1 cellular context compared by ENCODE assay signal in genomic region chr6:69881322-69882151, GRCh38.
TF ChIP-seq lines count a peak whose summit lies in the region.

No MANE protein-coding gene starts in this region.

TF ChIP-seq in GM12878, 131 proteins besides CTCF, POLR2A, EP300 and RAD21 (continued from another document):
- 0 out of 2 replicates have a peak, but pooled peaks have one; percentile 49 for TF ChIP-seq SIN3A (IDR thresholded peaks at IDR 0.05; ENCODE audit: low read depth, low read length)
- 0 out of 2 replicates have a peak, but pooled peaks have one; percentile 38 for TF ChIP-seq ATF7 (IDR thresholded peaks at IDR 0.05; ENCODE audit: low read depth)
- TF ChIP-seq STAT1 (conservative IDR thresholded peaks at IDR 0.05), result no peak
- no peak for TF ChIP-seq ZNF622 (IDR thresholded peaks at IDR 0.05)
- no peak for TF ChIP-seq HDGF (IDR thresholded peaks at IDR 0.05)
- TF ChIP-seq CUX1 (IDR thresholded peaks at IDR 0.05; ENCODE audit: insufficient replicate concordance, low read depth, low read length), result peak; percentile 44
- peak; percentile 84 for TF ChIP-seq FOXM1 (IDR thresholded peaks at IDR 0.05; ENCODE audit: low read depth, low read length)
- TF ChIP-seq IKZF2 (IDR thresholded peaks at IDR 0.05), result peak; percentile 62 to 76; a peak in 2 of 4 replicates
- TF ChIP-seq BCL11A (IDR thresholded peaks at IDR 0.05; ENCODE audit: low read depth, low read length), result peak; percentile 92
- TF ChIP-seq MYB (IDR thresholded peaks at IDR 0.05; ENCODE audit: borderline replicate concordance, low read depth, low read length), result no peak
- TF ChIP-seq RCOR1 (conservative IDR thresholded peaks at IDR 0.05; ENCODE audit: low read depth, low read length), result no peak
- peak; percentile 85 for TF ChIP-seq SPI1 (IDR thresholded peaks at IDR 0.05; ENCODE audit: borderline replicate concordance, insufficient read depth, low read depth, low read length)
- TF ChIP-seq SUZ12 (IDR thresholded peaks at IDR 0.05; ENCODE audit: unreplicated experiment), result no peak
- peak; percentile 92 for TF ChIP-seq MEF2B (IDR thresholded peaks at IDR 0.05; ENCODE audit: partially characterized antibody, poor library complexity, severe bottlenecking)
- no peak for TF ChIP-seq NR2C2 (IDR thresholded peaks at IDR 0.05; ENCODE audit: borderline replicate concordance, control insufficient read depth, insufficient read length, low read depth)
- peak; percentile 44 for TF ChIP-seq SP1 (IDR thresholded peaks at IDR 0.05; ENCODE audit: low read depth, low read length)
- TF ChIP-seq ASH2L (IDR thresholded peaks at IDR 0.05; ENCODE audit: borderline replicate concordance, low read depth), result peak; percentile 87; the same call in 1 of the 2 replicates
- peak; percentile 99 for TF ChIP-seq MEF2A (IDR thresholded peaks at IDR 0.05; ENCODE audit: insufficient read depth, low read depth, low read length)
- no peak for TF ChIP-seq SRF (IDR thresholded peaks at IDR 0.05; ENCODE audit: low read depth in 2 of 2, low read length in 2 of 2)
- TF ChIP-seq NBN (IDR thresholded peaks at IDR 0.05), result 0 out of 2 replicates have a peak, but pooled peaks have one; percentile 20
- 0 out of 2 replicates have a peak, but pooled peaks have one; percentile 33 for TF ChIP-seq ZNF24 (IDR thresholded peaks at IDR 0.05)
- peak; percentile 71; the same call in 1 of the 2 replicates for TF ChIP-seq DPF2 (IDR thresholded peaks at IDR 0.05)
- peak; percentile 55; the same call in 1 of the 2 replicates for TF ChIP-seq CHD2 (IDR thresholded peaks at IDR 0.05; ENCODE audit: borderline replicate concordance, low read depth, low read length)
- peak; percentile 89 for TF ChIP-seq TBL1XR1 (IDR thresholded peaks at IDR 0.05; ENCODE audit: low read depth, low read length)
- no peak for TF ChIP-seq ZNF207 (IDR thresholded peaks at IDR 0.05; ENCODE audit: borderline replicate concordance)
- TF ChIP-seq YY1 (IDR thresholded peaks at IDR 0.05; ENCODE audit: low read depth, low read length), result no peak
- peak; percentile 54 for TF ChIP-seq TAF1 (IDR thresholded peaks at IDR 0.05; ENCODE audit: borderline replicate concordance, low read depth, low read length)
- TF ChIP-seq NKRF (conservative IDR thresholded peaks at IDR 0.05), result no peak
- 0 out of 2 replicates have a peak, but pooled peaks have one; percentile 43 for TF ChIP-seq STAT3 (IDR thresholded peaks at IDR 0.05; ENCODE audit: low read depth, low read length)
- TF ChIP-seq MTA2 (IDR thresholded peaks at IDR 0.05; ENCODE audit: low read depth), result peak; percentile 81
- TF ChIP-seq ZZZ3 (IDR thresholded peaks at IDR 0.05; ENCODE audit: control insufficient read depth, insufficient read length, low read depth), result no peak
- TF ChIP-seq RBBP5 (conservative IDR thresholded peaks at IDR 0.05), result no peak
- TF ChIP-seq CEBPB (IDR thresholded peaks at IDR 0.05; ENCODE audit: borderline replicate concordance in 1 of 2, low read depth in 2 of 2, low read length in 2 of 2), result peak in 1 of 2 experiments; percentile 25; a peak in 1 of 4 replicates
- peak; percentile 93; the same call in 1 of the 2 replicates for TF ChIP-seq MTA3 (IDR thresholded peaks at IDR 0.05; ENCODE audit: borderline replicate concordance, low read length)
- TF ChIP-seq PAX5 (IDR thresholded peaks at IDR 0.05; ENCODE audit: borderline replicate concordance, low read depth, low read length), result peak; percentile 79
